1 cellular context compared by ENCODE assay signal in genomic region chr7:1856161-1856965, GRCh38.
TF ChIP-seq lines count a peak whose summit lies in the region.

No MANE protein-coding gene starts in this region.

TF ChIP-seq in HepG2, 621 proteins besides CTCF, POLR2A, EP300 and RAD21 (continued from another document):
- TF ChIP-seq HDAC6 (IDR thresholded peaks at IDR 0.05; ENCODE audit: low read depth, low read length) = no peak
